17 cellular contexts compared by ENCODE assay signal in the genomic region with DNA sequence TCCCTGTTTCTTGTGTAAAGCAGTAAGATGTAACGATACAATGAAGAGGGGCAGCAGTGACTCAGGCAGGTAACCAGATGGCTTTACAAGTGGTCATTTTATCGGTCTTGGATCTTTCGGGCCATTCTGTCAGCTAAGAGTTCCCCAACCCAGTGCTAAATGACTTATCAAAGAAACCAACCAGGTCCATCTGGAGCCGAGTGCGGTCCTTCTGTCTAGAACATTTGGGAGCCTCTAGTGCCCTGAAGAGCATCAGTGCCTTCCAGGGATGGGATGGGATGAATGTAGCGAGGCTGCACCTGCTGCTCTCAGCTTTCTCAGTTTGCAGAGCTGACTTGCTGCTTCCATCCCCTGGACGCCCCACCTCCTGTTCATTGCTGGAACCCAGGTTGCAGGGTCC.
A peak's percentile ranks its signal among the peaks of the same experiment; 100 is the strongest.
DNase-seq lines count a peak whose midpoint lies in the region; ATAC-seq and TF ChIP-seq lines count a peak whose summit lies in the region.
"Had no signal": no experiment of that assay in that cellular context is flagged by ENCODE, and none has a peak within 500 bp of the region (broad histone marks: within the 10 kb centered on the region; RNA-seq: fewer than 3 reads in every experiment).

No MANE protein-coding gene starts in this region.

- H3K27ac ChIP-seq in KMS-11 (no peak overlapping the region), WERI-Rb-1 (peak overlapping the region; percentile 55), uterus (no peak overlapping the region)

- intact Hi-C loops in uterus (cut with DNase I; ENCODE audit: low total_unique reads): no loop called here

- H3K4me3 ChIP-seq in KMS-11 (IDR thresholded peaks at IDR 0.05; ENCODE audit: insufficient read depth, low read depth, low read length) (no peak overlapping the region), WERI-Rb-1 (ENCODE audit: low read depth, low read length) (no peak overlapping the region), uterus (no peak overlapping the region)
- H3K4me3 ChIP-seq: GM23338 had no signal

- DNase-seq in DMS 273 (lab: John Stamatoyannopoulos, UW; ENCODE audit: unreplicated experiment): peak; percentile 84
- no peak for DNase-seq in WERI-Rb-1
- DNase-seq in NCI-H1436 treated with DMSO at 0.1 percent for 48 hours (lab: John Stamatoyannopoulos, UW): no peak
- DNase-seq in uterus: no peak
- DNase-seq: ACHN; BE2C; CD4-positive, alpha-beta memory T cell; DMS53; DND-41; EL; H7; HFFc6; KG1 had no signal

- H3K36me3 ChIP-seq in KMS-11 (ENCODE audit: insufficient read depth): no peaks in the 10 kb centered on the region
- no peaks in the 10 kb centered on the region for H3K36me3 ChIP-seq in WERI-Rb-1
- no peaks in the 10 kb centered on the region for H3K36me3 ChIP-seq in uterus
- H3K36me3 ChIP-seq: BE2C had no signal

- TF ChIP-seq POLR2A in uterus (IDR thresholded peaks at IDR 0.05): no peak

- H3K4me1 ChIP-seq in KMS-11 (ENCODE audit: low read depth, poor library complexity, severe bottlenecking) (peaks cover 64% of the 10 kb centered on the region), uterus (no peaks in the 10 kb centered on the region)
- H3K4me1 ChIP-seq: BE2C had no signal

- H3K79me2 ChIP-seq in KMS-11 (ENCODE audit: insufficient read depth, low read depth): no peaks in the 10 kb centered on the region

- no peak overlapping the region for H2AFZ ChIP-seq in KMS-11 (ENCODE audit: low read depth)
- H2AFZ ChIP-seq: GM23338 had no signal

- no peaks in the 10 kb centered on the region for H4K20me1 ChIP-seq in KMS-11 (ENCODE audit: insufficient read depth)

- no peaks in the 10 kb centered on the region for H3K9me3 ChIP-seq in WERI-Rb-1 (ENCODE audit: severe bottlenecking)
- H3K9me3 ChIP-seq in uterus: no peaks in the 10 kb centered on the region
- H3K9me3 ChIP-seq: BE2C had no signal

- H3K9ac ChIP-seq in KMS-11: no peak overlapping the region

- H3K27me3 ChIP-seq in KMS-11 (ENCODE audit: insufficient read depth, low read depth) (no peaks in the 10 kb centered on the region), WERI-Rb-1 (ENCODE audit: insufficient read depth, low read depth, severe bottlenecking) (no peaks in the 10 kb centered on the region), uterus (no peaks in the 10 kb centered on the region)
- H3K27me3 ChIP-seq: BE2C had no signal

- peak overlapping the region; percentile 65; the same call in 1 of the 2 replicates for H3K4me2 ChIP-seq in KMS-11
- H3K4me2 ChIP-seq: GM23338 had no signal

- no peak for ATAC-seq in GM21515 (IDR thresholded peaks at IDR 0.05; ENCODE audit: unreplicated experiment)
- ATAC-seq: GM23338, HCT116 had no signal

- TF ChIP-seq CTCF in KMS-11 (conservative IDR thresholded peaks at IDR 0.05; ENCODE audit: low read depth, low read length) (no peak), WERI-Rb-1 (IDR thresholded peaks at IDR 0.05; ENCODE audit: low read depth, low read length) (no peak), uterus (IDR thresholded peaks at IDR 0.05) (no peak)
